In the genomic region with DNA sequence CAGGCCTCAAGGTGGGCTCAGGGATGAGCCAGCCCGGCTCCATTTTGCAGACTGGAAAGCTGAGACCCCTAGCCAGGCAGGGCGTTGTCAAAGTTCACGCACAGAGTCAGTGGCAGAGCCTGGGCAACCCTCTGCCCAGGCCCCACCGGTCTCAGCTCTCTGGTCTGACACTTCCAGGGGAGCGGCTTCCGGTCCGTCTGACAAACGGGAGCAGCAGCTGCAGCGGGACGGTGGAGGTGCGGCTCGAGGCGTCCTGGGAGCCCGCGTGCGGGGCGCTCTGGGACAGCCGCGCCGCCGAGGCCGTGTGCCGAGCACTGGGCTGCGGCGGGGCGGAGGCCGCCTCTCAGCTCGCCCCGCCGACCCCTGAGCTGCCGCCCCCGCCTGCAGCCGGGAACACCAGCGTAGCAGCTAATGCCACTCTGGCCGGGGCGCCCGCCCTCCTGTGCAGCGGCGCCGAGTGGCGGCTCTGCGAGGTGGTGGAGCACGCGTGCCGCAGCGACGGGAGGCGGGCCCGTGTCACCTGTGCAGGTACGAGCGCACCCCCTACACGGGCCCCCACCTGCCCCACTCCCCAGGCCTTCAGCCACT, we compare ENCODE assay signal across 8 cellular contexts. TPM values are rescaled to one million over a fixed set of nuclear protein-coding genes. Genes with fewer than 3 reads are reported as not detected.
DNase-seq lines count a peak whose midpoint lies in the region; ATAC-seq, FAIRE-seq and TF ChIP-seq lines count a peak whose summit lies in the region.

No MANE protein-coding gene starts in this region.

- H3K36me3 ChIP-seq in ACC112 (ENCODE audit: insufficient read depth, low read length) (no peaks in the 10 kb centered on the region), HUES48 (ENCODE audit: control insufficient read depth, insufficient read depth, low read length) (no peaks in the 10 kb centered on the region), colonic mucosa (no peaks in the 10 kb centered on the region), muscle layer of duodenum (ENCODE audit: control insufficient read depth in 1 of 2, insufficient read depth in 2 of 2, low read length in 2 of 2) (no peaks in the 10 kb centered on the region), MG63 (no peaks in the 10 kb centered on the region)

- intact Hi-C loops in colonic mucosa (cut with DNase I): no loop called here

- H3K9ac ChIP-seq in HUES48 (ENCODE audit: low read depth, low read length) (no peak overlapping the region), colonic mucosa (ENCODE audit: low read depth in 2 of 2, low read length in 2 of 2) (no peak overlapping the region)

- H3K79me2 ChIP-seq in ACC112 (ENCODE audit: control insufficient read depth, insufficient read depth, low read length, unreplicated experiment): no peaks in the 10 kb centered on the region

- DNase-seq in colonic mucosa (peak; percentile 36), DMS79 treated with DMSO at 0.1 percent for 48 hours (lab: John Stamatoyannopoulos, UW) (no peak), GM19239 (ENCODE audit: insufficient read length, low spot score) (no peak), MG63 (no peak)

- H3K27ac ChIP-seq in ACC112 (ENCODE audit: low read depth, low read length) (no peak overlapping the region), HUES48 (ENCODE audit: low read depth, low read length) (no peak overlapping the region), colonic mucosa (no peak overlapping the region), muscle layer of duodenum (ENCODE audit: low read length) (no peak overlapping the region)

- ATAC-seq in HG02678 (IDR thresholded peaks at IDR 0.05; ENCODE audit: unreplicated experiment): no peak

- H2AFZ ChIP-seq in ACC112 (ENCODE audit: low read length, unreplicated experiment): peak overlapping the region; percentile 7

- no peaks in the 10 kb centered on the region for H3K9me3 ChIP-seq in HUES48 (ENCODE audit: control insufficient read depth, insufficient read depth, low read length)
- H3K9me3 ChIP-seq in colonic mucosa: no peaks in the 10 kb centered on the region
- H3K9me3 ChIP-seq in muscle layer of duodenum (ENCODE audit: control insufficient read depth in 1 of 2, low read length in 2 of 2): no peaks in the 10 kb centered on the region
- H3K9me3 ChIP-seq in MG63: no peaks in the 10 kb centered on the region

- H3K4me1 ChIP-seq in ACC112 (ENCODE audit: control insufficient read depth, insufficient read depth, low read length, unreplicated experiment) (no peaks in the 10 kb centered on the region), HUES48 (ENCODE audit: control insufficient read depth, insufficient read depth, low read length) (no peaks in the 10 kb centered on the region), colonic mucosa (no peaks in the 10 kb centered on the region), muscle layer of duodenum (ENCODE audit: control insufficient read depth in 1 of 2, insufficient read depth in 2 of 2, low read length in 2 of 2) (peaks cover 5 to 25% of the 10 kb centered on the region in 2 donors)

- H3K4me3 ChIP-seq in ACC112 (ENCODE audit: low read depth, low read length) (peak overlapping the region; percentile 69), HUES48 (ENCODE audit: low read depth, low read length) (peak overlapping the region; percentile 53), colonic mucosa (peak overlapping the region; percentile 39), muscle layer of duodenum (ENCODE audit: low read depth in 1 of 2, low read length in 2 of 2) (peak overlapping the region; percentile 33 to 65), MG63 (no peak overlapping the region)

- H3K27me3 ChIP-seq in ACC112 (ENCODE audit: insufficient read depth, low read length) (peaks cover 71% of the 10 kb centered on the region), HUES48 (ENCODE audit: control insufficient read depth, insufficient read depth, low read length) (peaks cover 86% of the 10 kb centered on the region), colonic mucosa (no peaks in the 10 kb centered on the region), muscle layer of duodenum (ENCODE audit: low read depth, low read length) (peaks cover 15% of the 10 kb centered on the region), MG63 (no peaks in the 10 kb centered on the region)

- FAIRE-seq in GM19239 (lab: Jason Lieb, UNC): no peak

- TF ChIP-seq CTCF in colonic mucosa (IDR thresholded peaks at IDR 0.05): no peak

RNA-seq across cellular contexts. Expression of gene CD6, which starts 36.0 kb away (rescaled TPM):
- 1 to 10 TPM; 3.0 to 3.8 TPM for total RNA-seq in colonic mucosa
- total RNA-seq in MG63 (2014; rRNA removed; shearing (Covaris generic); ENCODE audit: low replicate concordance): not detected in 2 replicates

RNA-seq across cellular contexts. Expression of gene SLC15A3, which starts 55.5 kb away (rescaled TPM):
- total RNA-seq in colonic mucosa: 10 to 100 TPM in 1 of 2 donors, 1 to 10 TPM in 1; 6.6 to 14.4 TPM
- total RNA-seq in MG63 (2014; rRNA removed; shearing (Covaris generic); ENCODE audit: low replicate concordance): not detected in 2 replicates
